ENCODE assay signal across 8 cellular contexts in genomic region chr22:40024201-40025061, GRCh38. TPM values are rescaled to one million over a fixed set of nuclear protein-coding genes. Genes with fewer than 3 reads are reported as not detected.
DNase-seq lines count a peak whose midpoint lies in the region; ATAC-seq and TF ChIP-seq lines count a peak whose summit lies in the region.

No MANE protein-coding gene starts in this region.

- no peak overlapping the region for H3K9ac ChIP-seq in DND-41 (ENCODE audit: low read depth, low read length)

- H3K4me1 ChIP-seq in DND-41 (ENCODE audit: insufficient read depth, low read length): peaks cover 10% of the 10 kb centered on the region
- H3K4me1 ChIP-seq in adrenal gland (replicated peaks in 1 of 2): peaks cover 0 to 5% of the 10 kb centered on the region in 2 donors
- peaks cover 0 to 8% of the 10 kb centered on the region in 2 donors for H3K4me1 ChIP-seq in right atrium auricular region
- H3K4me1 ChIP-seq in gastrocnemius medialis: no peaks in the 10 kb centered on the region

- no peak overlapping the region for H3K4me3 ChIP-seq in DND-41 (ENCODE audit: low read depth in 1 of 2, low read length in 2 of 2)
- no peak overlapping the region for H3K4me3 ChIP-seq in MG63
- H3K4me3 ChIP-seq in adrenal gland: no peak overlapping the region
- no peak overlapping the region for H3K4me3 ChIP-seq in right atrium auricular region
- no peak overlapping the region for H3K4me3 ChIP-seq in gastrocnemius medialis

- CTCF ChIA-PET in T-cell (lab: Charles Lee): interaction anchor here (0.5 to 2.5 kb wide), 14 partner anchors 12 to 529 kb away, joined by 3 to 8 read pairs (median 3); no protein-coding TSS in a partner anchor

- no peaks in the 10 kb centered on the region for H4K20me1 ChIP-seq in DND-41 (ENCODE audit: insufficient read depth, low read length)

- TF ChIP-seq CTCF in DND-41 (IDR thresholded peaks at IDR 0.05; ENCODE audit: borderline replicate concordance, extremely low read depth, low read length, poor library complexity, severe bottlenecking) (peak; percentile 95), adrenal gland (IDR thresholded peaks at IDR 0.05) (peak; percentile 77 to 89 (median 85)), right atrium auricular region (IDR thresholded peaks at IDR 0.05) (peak; percentile 83 to 93), gastrocnemius medialis (IDR thresholded peaks at IDR 0.05 in 4 of 5, conservative IDR thresholded peaks at IDR 0.05 in 1 of 5) (peak; percentile 61 to 85 (median 73))

- H3K27me3 ChIP-seq in DND-41 (ENCODE audit: insufficient read depth, low read length, poor library complexity) (no peaks in the 10 kb centered on the region), MG63 (no peaks in the 10 kb centered on the region), adrenal gland (no peaks in the 10 kb centered on the region), right atrium auricular region (no peaks in the 10 kb centered on the region), gastrocnemius medialis (no peaks in the 10 kb centered on the region)

- H3K4me1 Mint-ChIP-seq in T-cell: peaks cover 0 to 5% (median 5%) of the 10 kb centered on the region in 3 donors

- DNase-seq in DND-41 (peak; percentile 78), MG63 (peak; percentile 57), T-cell (peak in 31 of 34 experiments; percentile 13 to 66 (median 44)), adrenal gland (peak; percentile 62 to 82 (median 74)), right atrium auricular region (ENCODE audit: low spot score) (no peak), gastrocnemius medialis (peak; percentile 34 to 38)

- intact Hi-C loops in adrenal gland (cut with DNase I) (loop anchor here (5.0 kb wide), 3 partner anchors 402 to 487 kb away; no protein-coding TSS in a partner anchor), gastrocnemius medialis (cut with DNase I; ENCODE audit: low total_unique reads) (loop anchor here (1.0 kb wide), 3 partner anchors 91 to 489 kb away; no protein-coding TSS in a partner anchor)

- 30 to 43% (median 31%) methylated on average over 11 to 16 of the region's 16 CpGs for WGBS in adrenal gland, 4 donors

- H3K36me3 ChIP-seq in DND-41 (ENCODE audit: insufficient read depth, low read length) (no peaks in the 10 kb centered on the region), MG63 (no peaks in the 10 kb centered on the region), adrenal gland (replicated peaks in 1 of 2) (no peaks in the 10 kb centered on the region), right atrium auricular region (no peaks in the 10 kb centered on the region), gastrocnemius medialis (no peaks in the 10 kb centered on the region)

- no peak overlapping the region for H3K4me3 Mint-ChIP-seq in T-cell

- H3K36me3 Mint-ChIP-seq in T-cell: no peaks in the 10 kb centered on the region

- peak overlapping the region; percentile 25; the same call in 1 of the 2 replicates for H3K27ac ChIP-seq in DND-41 (ENCODE audit: low read length)
- no peak overlapping the region for H3K27ac ChIP-seq in adrenal gland
- no peak overlapping the region for H3K27ac ChIP-seq in right atrium auricular region
- H3K27ac ChIP-seq in gastrocnemius medialis: no peak overlapping the region

- peak; percentile 94 for ATAC-seq in DND-41 (ENCODE audit: insufficient read depth, low read depth)
- ATAC-seq in T-cell (replicated peaks in 1 of 4): peak; percentile 73 to 84 (median 76)
- peak in 1 of 2 donors; percentile 62 for ATAC-seq in gastrocnemius medialis
- ATAC-seq in HG03196 (IDR thresholded peaks at IDR 0.05; ENCODE audit: unreplicated experiment): no peak
- no peak for ATAC-seq in HG02884 (IDR thresholded peaks at IDR 0.05; ENCODE audit: unreplicated experiment)

- no peak overlapping the region for H3K27ac Mint-ChIP-seq in T-cell

- peaks cover 0 to 2% of the 10 kb centered on the region in 2 donors for H3K27me3 Mint-ChIP-seq in T-cell

- POLR2A ChIA-PET in T-cell (lab: Charles Lee): no interaction called here

- peak overlapping the region; percentile 42; the same call in 1 of the 2 replicates for H2AFZ ChIP-seq in DND-41 (ENCODE audit: low read depth, low read length)

- H3K9me3 ChIP-seq in DND-41 (ENCODE audit: insufficient read depth, low read length, severe bottlenecking) (no peaks in the 10 kb centered on the region), MG63 (no peaks in the 10 kb centered on the region), adrenal gland (replicated peaks in 1 of 3) (no peaks in the 10 kb centered on the region), right atrium auricular region (no peaks in the 10 kb centered on the region), gastrocnemius medialis (no peaks in the 10 kb centered on the region)

- H3K79me2 ChIP-seq in DND-41 (ENCODE audit: insufficient read depth, low read length): no peaks in the 10 kb centered on the region

- H3K9me3 Mint-ChIP-seq in T-cell: no peaks in the 10 kb centered on the region

- TF ChIP-seq POLR2A in adrenal gland (IDR thresholded peaks at IDR 0.05): no peak
- TF ChIP-seq POLR2A in gastrocnemius medialis (IDR thresholded peaks at IDR 0.05): no peak

- no peak overlapping the region; the same call in 1 of the 2 replicates for H3K4me2 ChIP-seq in DND-41 (ENCODE audit: insufficient read depth, low read length)

- in situ Hi-C loops in gastrocnemius medialis (cut with MboI; ENCODE audit: low sequenced_read_pairs in 4 of 4): loop anchor here (5.0 to 25.0 kb wide), 5 partner anchors 410 to 662 kb away; partner anchors contain the start of gene RPS19BP1 (in 2 of the 4)

RNA-seq across cellular contexts. Expression of gene FAM83F, which starts 29.7 kb away (rescaled TPM):
- total RNA-seq in MG63 (2014; rRNA removed; shearing (Covaris generic); ENCODE audit: low replicate concordance): not detected in 2 replicates
- total RNA-seq in T-cell: 1 to 10 TPM in 2 of 5 donors, under 1 TPM in 3; 0.26 to 4.9 (median 0.79) TPM
- under 1 TPM in 7 of 8 donors, not detected in 1; 0.06 to 0.39 (median 0.14) TPM for total RNA-seq in adrenal gland
- under 1 TPM; under 0.01 to 0.13 (median 0.09) TPM for polyA plus RNA-seq in adrenal gland
- total RNA-seq in right atrium auricular region: 1 to 10 TPM; 4.4 to 4.6 TPM
- total RNA-seq in gastrocnemius medialis: under 1 TPM in 3 of 4 donors, not detected in 1; 0.02 to 0.15 (median 0.07) TPM

Comparison
In these comparisons a context has a peak if more than half of its experiments do, and no peak if none do; other contexts are left out.
1. ATAC-seq: peak in DND-41 (single experiment) and T-cell (4 of 4); none in HG03196 (single experiment) and HG02884 (single experiment).
2. Peak in every context shown above with its lines, with median percentiles within 50 percentile points of each other: CTCF ChIP-seq.